8 cellular contexts compared by ENCODE assay signal in genomic region chr10:99429521-99430095, GRCh38. TPM values are rescaled to one million over a fixed set of nuclear protein-coding genes. Genes with fewer than 3 reads are reported as not detected.
DNase-seq lines count a peak whose midpoint lies in the region; ATAC-seq and TF ChIP-seq lines count a peak whose summit lies in the region.

No MANE protein-coding gene starts in this region.

- no peaks in the 10 kb centered on the region for H3K36me3 ChIP-seq in ACC112 (ENCODE audit: insufficient read depth, low read length)
- no peaks in the 10 kb centered on the region for H3K36me3 ChIP-seq in breast epithelium
- peaks cover 10 to 14% of the 10 kb centered on the region in 2 donors for H3K36me3 ChIP-seq in mucosa of rectum (ENCODE audit: control insufficient read depth in 2 of 2, insufficient read depth in 2 of 2, low read length in 2 of 2)

- H3K9ac ChIP-seq in mucosa of rectum (ENCODE audit: low read depth in 1 of 2, low read length in 2 of 2): peak overlapping the region; percentile 94 to 100

- H2AFZ ChIP-seq in ACC112 (ENCODE audit: low read length, unreplicated experiment): no peak overlapping the region

- DNase-seq in HT-29 (ENCODE audit: low spot score) (peak; percentile 5), breast epithelium (ENCODE audit: low spot score in 2 of 2) (no peak), inferior parietal cortex (ENCODE audit: extremely low spot score) (no peak)

- H3K4me1 ChIP-seq in ACC112 (ENCODE audit: control insufficient read depth, insufficient read depth, low read length, unreplicated experiment): peaks cover 9% of the 10 kb centered on the region
- H3K4me1 ChIP-seq in breast epithelium: peaks cover 0 to 6% of the 10 kb centered on the region in 2 donors
- peaks cover 18 to 20% of the 10 kb centered on the region in 2 donors for H3K4me1 ChIP-seq in mucosa of rectum (ENCODE audit: control insufficient read depth in 2 of 2, insufficient read depth in 2 of 2, low read length in 2 of 2)

- peaks cover 35% of the 10 kb centered on the region for H3K79me2 ChIP-seq in ACC112 (ENCODE audit: control insufficient read depth, insufficient read depth, low read length, unreplicated experiment)

- peak overlapping the region; percentile 91 for H3K4me3 ChIP-seq in ACC112 (ENCODE audit: low read depth, low read length)
- H3K4me3 ChIP-seq in breast epithelium: peak overlapping the region; percentile 65 to 88 (median 66)
- peak overlapping the region; percentile 97 to 100 for H3K4me3 ChIP-seq in mucosa of rectum (ENCODE audit: low read length in 2 of 2)

- H3K9me3 ChIP-seq in breast epithelium: no peaks in the 10 kb centered on the region
- no peaks in the 10 kb centered on the region for H3K9me3 ChIP-seq in mucosa of rectum (ENCODE audit: control insufficient read depth in 2 of 2, low read length in 2 of 2)

- ATAC-seq in GM21528 (IDR thresholded peaks at IDR 0.05; ENCODE audit: low FRiP score, unreplicated experiment) (no peak), HG03108 (IDR thresholded peaks at IDR 0.05; ENCODE audit: unreplicated experiment) (no peak), GM21576 (IDR thresholded peaks at IDR 0.05; ENCODE audit: unreplicated experiment) (no peak)

- H3K27ac ChIP-seq in ACC112 (ENCODE audit: low read depth, low read length) (no peak overlapping the region), breast epithelium (peak overlapping the region; percentile 87 to 95), mucosa of rectum (ENCODE audit: low read depth in 2 of 2, low read length in 2 of 2) (peak overlapping the region; percentile 98 to 99)

- intact Hi-C loops in breast epithelium (cut with DNase I; ENCODE audit: low total_unique reads): loop anchor here (5.0 kb wide), 1 partner anchor 183 kb away; no protein-coding TSS in a partner anchor

- TF ChIP-seq POLR2A in breast epithelium (IDR thresholded peaks at IDR 0.05): no peak

- no peak for TF ChIP-seq CTCF in breast epithelium (IDR thresholded peaks at IDR 0.05)

- H3K27me3 ChIP-seq in ACC112 (ENCODE audit: insufficient read depth, low read length) (no peaks in the 10 kb centered on the region), breast epithelium (no peaks in the 10 kb centered on the region), mucosa of rectum (ENCODE audit: control insufficient read depth in 2 of 2, insufficient read depth in 2 of 2, low read length in 2 of 2) (no peaks in the 10 kb centered on the region)

RNA-seq across cellular contexts. Expression of gene GOT1, which starts 0.8 kb away (rescaled TPM):
- 34.7 and 38.5 TPM in 2 replicates for total RNA-seq in HT-29 (2014; rRNA removed; shearing (Covaris generic))
- 10 to 100 TPM; 13.9 to 18.4 (median 15.7) TPM for total RNA-seq in breast epithelium
